Comparison of ENCODE assay signal across 8 cellular contexts in the genomic region with DNA sequence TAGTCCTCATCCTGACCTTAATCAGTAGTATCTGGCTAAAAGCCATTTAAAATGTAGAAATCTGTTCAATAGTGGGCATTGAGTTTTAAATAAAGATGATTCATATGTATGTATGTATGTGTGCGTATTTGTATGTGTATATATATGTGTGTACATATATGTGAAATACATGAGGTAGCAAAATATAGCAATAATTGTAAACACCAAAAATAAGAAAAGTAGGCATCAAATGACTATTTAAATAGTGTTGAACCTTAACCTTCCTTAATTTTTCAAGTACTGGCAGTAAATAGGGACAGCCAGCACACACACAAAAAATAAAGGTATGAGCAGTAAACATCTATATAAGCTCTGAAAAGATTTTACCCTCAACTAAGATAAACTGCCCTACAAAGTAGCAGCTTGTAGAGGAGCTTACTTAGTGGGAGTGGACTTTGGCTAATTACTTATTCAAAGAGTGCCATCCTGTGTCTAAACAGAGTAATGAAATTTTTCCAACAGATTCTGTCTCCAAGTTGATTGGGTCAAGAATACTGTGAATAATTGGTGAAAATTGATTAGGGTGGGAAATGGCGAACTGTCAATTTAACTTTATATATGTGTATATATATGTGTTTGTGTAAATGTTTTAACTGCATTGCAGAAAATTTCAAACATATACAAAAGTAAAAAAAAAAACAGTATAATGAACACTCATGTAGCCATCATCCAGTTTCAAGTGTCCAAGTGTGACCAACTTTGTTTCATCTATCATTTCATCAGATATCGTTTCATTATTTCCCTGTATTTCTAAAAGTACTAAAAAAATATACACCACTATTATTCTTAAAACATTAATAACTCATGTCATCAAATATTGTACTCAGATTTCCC. TPM values are rescaled to one million over a fixed set of nuclear protein-coding genes. Genes with fewer than 3 reads are reported as not detected.
DNase-seq lines count a peak whose midpoint lies in the region; TF ChIP-seq lines count a peak whose summit lies in the region.

No MANE protein-coding gene starts in this region.

- no peak overlapping the region for H2BK120ac ChIP-seq in mesendoderm (ENCODE audit: low read depth, low read length)

- TF ChIP-seq CTCF in type B pancreatic cell (conservative IDR thresholded peaks at IDR 0.05): peak; percentile 74

- H3K79me2 ChIP-seq in GM23248 (ENCODE audit: insufficient read depth): peaks cover 28% of the 10 kb centered on the region
- H3K79me2 ChIP-seq in mesendoderm (ENCODE audit: control insufficient read depth, insufficient read depth, low read length): no peaks in the 10 kb centered on the region

- no peaks in the 10 kb centered on the region for H3K9me2 ChIP-seq in GM23248 (ENCODE audit: insufficient read depth)

- H3K36me3 ChIP-seq in GM23248 (ENCODE audit: low read depth): no peaks in the 10 kb centered on the region
- no peaks in the 10 kb centered on the region for H3K36me3 ChIP-seq in KOPT-K1 (ENCODE audit: insufficient read depth, low read length)
- H3K36me3 ChIP-seq in ectodermal cell (ENCODE audit: control insufficient read depth, insufficient read depth, low read length): no peaks in the 10 kb centered on the region
- H3K36me3 ChIP-seq in mesendoderm (ENCODE audit: control insufficient read depth, insufficient read depth, low read length): no peaks in the 10 kb centered on the region

- H2AK5ac ChIP-seq in mesendoderm (ENCODE audit: low read length): no peak overlapping the region

- no peaks in the 10 kb centered on the region for H3K27me3 Mint-ChIP-seq in type B pancreatic cell

- peak overlapping the region; percentile 99 for H3K4me3 ChIP-seq in GM23248
- no peak overlapping the region for H3K4me3 ChIP-seq in ectodermal cell (ENCODE audit: insufficient read depth, low read depth, low read length)
- no peak overlapping the region for H3K4me3 ChIP-seq in mesendoderm (ENCODE audit: low read length)

- no peaks in the 10 kb centered on the region for H3K9me3 Mint-ChIP-seq in type B pancreatic cell

- no peaks in the 10 kb centered on the region for H4K20me1 ChIP-seq in GM23248 (ENCODE audit: insufficient read depth)

- DNase-seq in NCI-H2171 treated with DMSO at 0.1 percent for 48 hours (lab: John Stamatoyannopoulos, UW) (peak; percentile 55), NCI-H2171 (lab: John Stamatoyannopoulos, UW) (no peak), GM23248 (peak; percentile 89), SHP77 (lab: John Stamatoyannopoulos, UW) (peak; percentile 45 to 67), mesendoderm (peak; percentile 79), type B pancreatic cell (ENCODE audit: extremely low spot score, unreplicated experiment) (no peak)

- H3K4ac ChIP-seq in mesendoderm (ENCODE audit: low read depth, low read length): no peak overlapping the region

- H3K9ac ChIP-seq in GM23248 (peak overlapping the region; percentile 92), mesendoderm (ENCODE audit: low read length) (no peak overlapping the region)

- no peaks in the 10 kb centered on the region for H3K27me3 ChIP-seq in GM23248 (replicated peaks; ENCODE audit: insufficient read depth)
- no peaks in the 10 kb centered on the region for H3K27me3 ChIP-seq in ectodermal cell (ENCODE audit: control insufficient read depth, insufficient read depth, low read length, poor library complexity, severe bottlenecking)
- H3K27me3 ChIP-seq in mesendoderm (ENCODE audit: insufficient read depth, low read length, poor library complexity): no peaks in the 10 kb centered on the region

- H2BK15ac ChIP-seq in mesendoderm (replicated peaks; ENCODE audit: low read depth): no peak overlapping the region

- H3K27ac Mint-ChIP-seq in type B pancreatic cell: peak overlapping the region; percentile 67

- no peak overlapping the region for H4K8ac ChIP-seq in mesendoderm (ENCODE audit: low read depth, low read length)

- peak overlapping the region; percentile 100 for H3K4me2 ChIP-seq in GM23248 (ENCODE audit: unreplicated experiment)
- peak overlapping the region; percentile 52 for H3K4me2 ChIP-seq in mesendoderm (ENCODE audit: low read length)

- no peak overlapping the region for H3K4me3 Mint-ChIP-seq in type B pancreatic cell

- WGBS in GM23248 (ENCODE audit: low coverage in 1 of 2, low lambda C conversion rate in 2 of 2, missing lambda C conversion rate in 2 of 2), 2 experiments: 1% methylated on average over 3 of the region's 3 CpGs
- 48 to 71% methylated on average over 2 to 3 of the region's 3 CpGs for WGBS in ectodermal cell, 2 experiments
- WGBS in mesendoderm (ENCODE audit: extremely low coverage, insufficient coverage, low lambda C conversion rate): 100% methylated on average over 1 of the region's 3 CpGs

- no peak overlapping the region for H3K18ac ChIP-seq in mesendoderm (ENCODE audit: low read length)

- H3K4me1 ChIP-seq in GM23248 (ENCODE audit: insufficient read depth) (peaks cover 12% of the 10 kb centered on the region), ectodermal cell (ENCODE audit: control insufficient read depth, insufficient read depth, low read length) (peaks cover 7% of the 10 kb centered on the region), mesendoderm (ENCODE audit: control insufficient read depth, low read depth, low read length) (peaks cover 5% of the 10 kb centered on the region)

- H3K9me3 ChIP-seq in GM23248 (ENCODE audit: low read depth) (no peaks in the 10 kb centered on the region), KOPT-K1 (ENCODE audit: insufficient read depth, low read length, poor library complexity, severe bottlenecking) (no peaks in the 10 kb centered on the region), ectodermal cell (ENCODE audit: control insufficient read depth, low read length) (no peaks in the 10 kb centered on the region)

- H3K27ac ChIP-seq in GM23248: peak overlapping the region; percentile 96
- H3K27ac ChIP-seq in KOPT-K1 (ENCODE audit: low read depth, low read length, poor library complexity, severe bottlenecking): peak overlapping the region; percentile 84
- H3K27ac ChIP-seq in ectodermal cell (ENCODE audit: insufficient read depth, low read depth, low read length, poor library complexity, severe bottlenecking): peak overlapping the region; percentile 76
- peak overlapping the region; percentile 25 for H3K27ac ChIP-seq in mesendoderm (ENCODE audit: low read depth, low read length)

- H4K5ac ChIP-seq in mesendoderm (ENCODE audit: low read length): no peak overlapping the region

- no peak overlapping the region for H2BK5ac ChIP-seq in mesendoderm (ENCODE audit: low read length)

- in situ Hi-C loops in GM23248 (cut with MboI): loop anchor here (5.0 to 25.0 kb wide), 4 partner anchors 389 to 846 kb away; no protein-coding TSS in a partner anchor

- peaks cover 44% of the 10 kb centered on the region for H3F3A ChIP-seq in GM23248 (ENCODE audit: insufficient read depth)

- H3K36me3 Mint-ChIP-seq in type B pancreatic cell: no peaks in the 10 kb centered on the region

- H2AFZ ChIP-seq in GM23248: peak overlapping the region; percentile 77

- H3K79me1 ChIP-seq in mesendoderm (ENCODE audit: low read length): no peaks in the 10 kb centered on the region

- H3K56ac ChIP-seq in mesendoderm (ENCODE audit: low read length): peak overlapping the region; percentile 59

- no peak overlapping the region for H3K23ac ChIP-seq in mesendoderm (ENCODE audit: low read length)

- peaks cover 17% of the 10 kb centered on the region for H3K4me1 Mint-ChIP-seq in type B pancreatic cell (ENCODE audit: unreplicated experiment)

RNA-seq across cellular contexts. Expression of gene ADAMTS6, which starts 2.0 kb away (rescaled TPM):
- total RNA-seq in GM23248 (2014; rRNA removed; shearing (Covaris generic)): 62.5 and 76.0 TPM in 2 replicates
- 7.9 and 10.1 TPM in 2 replicates for polyA plus RNA-seq in GM23248 (2016; fragmentation: Nextera tagmentation; extraction: Ambion mirVana)
- polyA plus RNA-seq in ectodermal cell (2013, experiment 1 of 4): 3.6 TPM
- 4.7 TPM for polyA plus RNA-seq in ectodermal cell (2013, experiment 2 of 4)
- 5.6 TPM for polyA plus RNA-seq in ectodermal cell (2013, experiment 3 of 4)
- 2.6 TPM for polyA plus RNA-seq in ectodermal cell (2013, experiment 4 of 4)
- 0.45 TPM for polyA plus RNA-seq in mesendoderm (2013, experiment 1 of 2)
- polyA plus RNA-seq in mesendoderm (2013, experiment 2 of 2): 0.41 TPM
- total RNA-seq in type B pancreatic cell (ENCODE audit: low replicate concordance): 3.0 and 4.2 TPM in 2 replicates

Comparison
In these comparisons a context has a peak if more than half of its experiments do, and no peak if none do; other contexts are left out.
1. DNase-seq: peak in NCI-H2171 treated with DMSO at 0.1 percent for 48 hours (single experiment), GM23248 (single experiment), SHP77 (2 of 2) and mesendoderm (single experiment); none in NCI-H2171 (single experiment) and type B pancreatic cell (single experiment).
2. H3K27ac ChIP-seq: peak in every context shown above with its lines; median percentile 96 in GM23248; 84 in KOPT-K1; 76 in ectodermal cell; 25 in mesendoderm.
3. RNA of gene ADAMTS6, which starts 2.0 kb away (total RNA-seq): 62.5 to 76.0 TPM in GM23248; 3.0 to 4.2 TPM in type B pancreatic cell; every median in the first group is over 10 times any median in the second.